35 cellular contexts compared by ENCODE assay signal in the genomic region with DNA sequence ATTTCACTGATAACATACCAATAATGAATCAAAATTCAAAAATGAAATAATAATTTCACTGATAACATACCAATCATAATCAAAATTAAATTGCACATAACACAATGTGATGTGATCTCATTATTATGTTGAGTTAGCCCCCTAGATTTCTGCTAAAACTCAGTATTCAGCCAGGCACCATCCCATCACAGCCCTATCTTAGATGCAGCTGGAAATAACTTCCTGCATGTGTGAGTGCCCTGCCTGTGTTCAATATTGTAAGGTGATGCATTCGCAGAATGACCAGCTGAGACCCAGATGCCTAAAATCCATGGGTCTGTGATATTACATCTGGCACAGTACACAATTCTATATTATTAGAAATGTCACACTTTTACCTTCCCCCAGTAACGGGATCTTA.
"Had no signal": no experiment of that assay in that cellular context is flagged by ENCODE, and none has a peak within 500 bp of the region (broad histone marks: within the 10 kb centered on the region; RNA-seq: fewer than 3 reads in every experiment).

No MANE protein-coding gene starts in this region.

- H3K9me3 ChIP-seq: MG63 had no signal

- H3K27ac ChIP-seq: KMS-11 had no signal

- H3K4me3 ChIP-seq: MG63 had no signal

- H3K27me3 ChIP-seq: MG63 had no signal

- H3K4me2 ChIP-seq: KMS-11 had no signal

- H3K36me3 ChIP-seq: MG63 had no signal

- DNase-seq: Karpas-422, Kasumi-1, MG63, MM.1S, MV-4-11, NCI-H1048, NCI-H1092, NCI-H1092 treated with DMSO at 0.1 percent for 48 hours, NCI-H1105, NCI-H1105 treated with DMSO at 0.1 percent for 48 hours, NCI-H1417, NCI-H1417 treated with DMSO at 0.1 percent for 48 hours, NCI-H1436, NCI-H1436 treated with DMSO at 0.1 percent for 48 hours, NCI-H146, NCI-H1694, NCI-H1694 treated with DMSO at 0.1 percent for 48 hours, NCI-H187, NCI-H187 treated with DMSO at 0.1 percent for 48 hours, NCI-H1930, NCI-H2029, NCI-H2029 treated with DMSO at 0.1 percent for 48 hours, NCI-H2081, NCI-H2081 treated with DMSO at 0.1 percent for 48 hours, NCI-H2107, NCI-H2171, NCI-H2171 treated with DMSO at 0.1 percent for 48 hours, NCI-H2227 treated with DMSO at 0.1 percent for 48 hours, NCI-H226, NCI-H345, NCI-H446, NCI-H446 treated with DMSO at 0.1 percent for 48 hours, NCI-H510A, NCI-H510A treated with DMSO at 0.1 percent for 48 hours had no signal

- H3K9ac ChIP-seq: KMS-11 had no signal
